23 cellular contexts compared by ENCODE assay signal in genomic region chr18:79388043-79388442, GRCh38.
"Had no signal": no experiment of that assay in that cellular context is flagged by ENCODE, and none has a peak within 500 bp of the region (broad histone marks: within the 10 kb centered on the region; RNA-seq: fewer than 3 reads in every experiment).

No MANE protein-coding gene starts in this region.

- H3K9me3 ChIP-seq: body of pancreas, esophagus muscularis mucosa, mucosa of descending colon, SK-N-SH, spleen, testis, uterus had no signal

- H3K9me3 Mint-ChIP-seq: activated T-helper 17 cell treated with anti-CD3 and anti-CD28 coated beads, Interleukin-2, amount 50 U/mL, for 72 hours had no signal

- H3K27me3 ChIP-seq: testis had no signal

- H3K4me3 ChIP-seq: body of pancreas, cardiac muscle cell, esophagus muscularis mucosa, hepatocyte, mucosa of descending colon, spleen, testis, uterus had no signal

- ATAC-seq: activated T-helper 17 cell treated with anti-CD3 and anti-CD28 coated beads, Interleukin-2, amount 50 U/mL, for 72 hours; body of pancreas; left cardiac atrium; mucosa of descending colon had no signal

- H3K27ac ChIP-seq: body of pancreas, cardiac muscle cell, esophagus muscularis mucosa, hepatocyte, spleen, testis, uterus had no signal

- DNase-seq: activated CD4-positive, alpha-beta T cell treated with anti-CD3 and anti-CD28 coated beads for 1 hour; activated CD4-positive, alpha-beta T cell treated with anti-CD3 and anti-CD28 coated beads, Interleukin-2, amount 50 U/mL, for 1 hour; anterior cingulate cortex; dermis blood vessel endothelial cell; effector memory CD4-positive, alpha-beta T cell; glutamatergic neuron; left cardiac atrium; mesenchymal stem cell; nephron progenitor cell; occipital lobe; SK-N-SH; stimulated activated CD4-positive, alpha-beta T cell treated with anti-CD3 and anti-CD28 coated beads, Interleukin-4, amount 100 ng/mL, for 1 hour; stimulated activated naive CD4-positive, alpha-beta T cell; testis; trophoblast cell; uterus had no signal

- H3K36me3 ChIP-seq: cardiac muscle cell, esophagus muscularis mucosa, spleen, uterus had no signal

- H3K27ac Mint-ChIP-seq: activated T-helper 17 cell treated with anti-CD3 and anti-CD28 coated beads, Interleukin-2, amount 50 U/mL, for 72 hours; nephron progenitor cell had no signal

- H3K4me3 Mint-ChIP-seq: activated T-helper 17 cell treated with anti-CD3 and anti-CD28 coated beads, Interleukin-2, amount 50 U/mL, for 72 hours; nephron progenitor cell had no signal
